1 cellular context compared by ENCODE assay signal in the genomic region with DNA sequence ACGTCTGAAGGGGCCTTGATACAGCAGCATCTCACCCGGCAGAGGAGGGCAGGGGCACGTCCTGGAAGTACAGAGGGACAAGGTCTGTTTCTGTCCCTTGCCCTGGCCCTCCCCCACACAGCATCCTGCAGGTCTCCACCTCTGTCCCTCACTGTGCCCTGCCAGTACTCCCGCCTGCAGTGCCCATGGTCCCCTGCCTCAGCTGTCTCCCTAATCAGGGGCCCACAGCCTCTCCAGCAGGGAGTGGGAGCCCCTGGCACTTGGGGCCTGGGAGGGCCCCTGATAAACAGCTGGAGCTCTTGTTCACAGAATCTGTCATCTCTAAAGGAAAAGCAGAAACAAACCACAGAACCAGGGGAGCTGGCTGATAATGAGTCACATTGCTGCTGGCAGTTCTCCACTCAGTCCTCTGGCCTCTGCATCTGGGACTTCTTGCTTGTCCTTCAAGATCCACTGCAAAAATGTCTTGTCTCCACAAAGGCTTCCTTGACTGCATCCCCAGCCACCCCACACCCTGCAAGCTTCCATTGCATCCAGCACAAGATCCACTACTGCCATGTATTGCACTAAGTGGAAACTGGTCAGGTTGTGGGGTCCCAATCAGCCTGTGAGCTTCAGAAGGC.
TF ChIP-seq lines count a peak whose summit lies in the region.

No MANE protein-coding gene starts in this region.

TF ChIP-seq in K562, 482 proteins besides CTCF, POLR2A, EP300 and RAD21 (continued from another document and continues in another):
- TF ChIP-seq, protein P1, sequence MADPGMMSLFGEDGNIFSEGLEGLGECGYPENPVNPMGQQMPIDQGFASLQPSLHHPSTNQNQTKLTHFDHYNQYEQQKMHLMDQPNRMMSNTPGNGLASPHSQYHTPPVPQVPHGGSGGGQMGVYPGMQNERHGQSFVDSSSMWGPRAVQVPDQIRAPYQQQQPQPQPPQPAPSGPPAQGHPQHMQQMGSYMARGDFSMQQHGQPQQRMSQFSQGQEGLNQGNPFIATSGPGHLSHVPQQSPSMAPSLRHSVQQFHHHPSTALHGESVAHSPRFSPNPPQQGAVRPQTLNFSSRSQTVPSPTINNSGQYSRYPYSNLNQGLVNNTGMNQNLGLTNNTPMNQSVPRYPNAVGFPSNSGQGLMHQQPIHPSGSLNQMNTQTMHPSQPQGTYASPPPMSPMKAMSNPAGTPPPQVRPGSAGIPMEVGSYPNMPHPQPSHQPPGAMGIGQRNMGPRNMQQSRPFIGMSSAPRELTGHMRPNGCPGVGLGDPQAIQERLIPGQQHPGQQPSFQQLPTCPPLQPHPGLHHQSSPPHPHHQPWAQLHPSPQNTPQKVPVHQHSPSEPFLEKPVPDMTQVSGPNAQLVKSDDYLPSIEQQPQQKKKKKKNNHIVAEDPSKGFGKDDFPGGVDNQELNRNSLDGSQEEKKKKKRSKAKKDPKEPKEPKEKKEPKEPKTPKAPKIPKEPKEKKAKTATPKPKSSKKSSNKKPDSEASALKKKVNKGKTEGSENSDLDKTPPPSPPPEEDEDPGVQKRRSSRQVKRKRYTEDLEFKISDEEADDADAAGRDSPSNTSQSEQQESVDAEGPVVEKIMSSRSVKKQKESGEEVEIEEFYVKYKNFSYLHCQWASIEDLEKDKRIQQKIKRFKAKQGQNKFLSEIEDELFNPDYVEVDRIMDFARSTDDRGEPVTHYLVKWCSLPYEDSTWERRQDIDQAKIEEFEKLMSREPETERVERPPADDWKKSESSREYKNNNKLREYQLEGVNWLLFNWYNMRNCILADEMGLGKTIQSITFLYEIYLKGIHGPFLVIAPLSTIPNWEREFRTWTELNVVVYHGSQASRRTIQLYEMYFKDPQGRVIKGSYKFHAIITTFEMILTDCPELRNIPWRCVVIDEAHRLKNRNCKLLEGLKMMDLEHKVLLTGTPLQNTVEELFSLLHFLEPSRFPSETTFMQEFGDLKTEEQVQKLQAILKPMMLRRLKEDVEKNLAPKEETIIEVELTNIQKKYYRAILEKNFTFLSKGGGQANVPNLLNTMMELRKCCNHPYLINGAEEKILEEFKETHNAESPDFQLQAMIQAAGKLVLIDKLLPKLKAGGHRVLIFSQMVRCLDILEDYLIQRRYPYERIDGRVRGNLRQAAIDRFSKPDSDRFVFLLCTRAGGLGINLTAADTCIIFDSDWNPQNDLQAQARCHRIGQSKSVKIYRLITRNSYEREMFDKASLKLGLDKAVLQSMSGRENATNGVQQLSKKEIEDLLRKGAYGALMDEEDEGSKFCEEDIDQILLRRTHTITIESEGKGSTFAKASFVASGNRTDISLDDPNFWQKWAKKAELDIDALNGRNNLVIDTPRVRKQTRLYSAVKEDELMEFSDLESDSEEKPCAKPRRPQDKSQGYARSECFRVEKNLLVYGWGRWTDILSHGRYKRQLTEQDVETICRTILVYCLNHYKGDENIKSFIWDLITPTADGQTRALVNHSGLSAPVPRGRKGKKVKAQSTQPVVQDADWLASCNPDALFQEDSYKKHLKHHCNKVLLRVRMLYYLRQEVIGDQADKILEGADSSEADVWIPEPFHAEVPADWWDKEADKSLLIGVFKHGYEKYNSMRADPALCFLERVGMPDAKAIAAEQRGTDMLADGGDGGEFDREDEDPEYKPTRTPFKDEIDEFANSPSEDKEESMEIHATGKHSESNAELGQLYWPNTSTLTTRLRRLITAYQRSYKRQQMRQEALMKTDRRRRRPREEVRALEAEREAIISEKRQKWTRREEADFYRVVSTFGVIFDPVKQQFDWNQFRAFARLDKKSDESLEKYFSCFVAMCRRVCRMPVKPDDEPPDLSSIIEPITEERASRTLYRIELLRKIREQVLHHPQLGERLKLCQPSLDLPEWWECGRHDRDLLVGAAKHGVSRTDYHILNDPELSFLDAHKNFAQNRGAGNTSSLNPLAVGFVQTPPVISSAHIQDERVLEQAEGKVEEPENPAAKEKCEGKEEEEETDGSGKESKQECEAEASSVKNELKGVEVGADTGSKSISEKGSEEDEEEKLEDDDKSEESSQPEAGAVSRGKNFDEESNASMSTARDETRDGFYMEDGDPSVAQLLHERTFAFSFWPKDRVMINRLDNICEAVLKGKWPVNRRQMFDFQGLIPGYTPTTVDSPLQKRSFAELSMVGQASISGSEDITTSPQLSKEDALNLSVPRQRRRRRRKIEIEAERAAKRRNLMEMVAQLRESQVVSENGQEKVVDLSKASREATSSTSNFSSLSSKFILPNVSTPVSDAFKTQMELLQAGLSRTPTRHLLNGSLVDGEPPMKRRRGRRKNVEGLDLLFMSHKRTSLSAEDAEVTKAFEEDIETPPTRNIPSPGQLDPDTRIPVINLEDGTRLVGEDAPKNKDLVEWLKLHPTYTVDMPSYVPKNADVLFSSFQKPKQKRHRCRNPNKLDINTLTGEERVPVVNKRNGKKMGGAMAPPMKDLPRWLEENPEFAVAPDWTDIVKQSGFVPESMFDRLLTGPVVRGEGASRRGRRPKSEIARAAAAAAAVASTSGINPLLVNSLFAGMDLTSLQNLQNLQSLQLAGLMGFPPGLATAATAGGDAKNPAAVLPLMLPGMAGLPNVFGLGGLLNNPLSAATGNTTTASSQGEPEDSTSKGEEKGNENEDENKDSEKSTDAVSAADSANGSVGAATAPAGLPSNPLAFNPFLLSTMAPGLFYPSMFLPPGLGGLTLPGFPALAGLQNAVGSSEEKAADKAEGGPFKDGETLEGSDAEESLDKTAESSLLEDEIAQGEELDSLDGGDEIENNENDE (IDR thresholded peaks at IDR 0.05; ENCODE audit: low read depth, low read length), result no peak
- TF ChIP-seq SRF (CRISPR knock-in tag; IDR thresholded peaks at IDR 0.05) (no peak), MTA2 (IDR thresholded peaks at IDR 0.05; ENCODE audit: low read depth) (peak; percentile 98), SIN3B (IDR thresholded peaks at IDR 0.05; ENCODE audit: low read depth) (peak; percentile 42; the same call in 1 of the 2 replicates), SREBF2 (CRISPR knock-in tag; IDR thresholded peaks at IDR 0.05) (no peak), SUPT5H (IDR thresholded peaks at IDR 0.05) (no peak), POLR2AphosphoS2 (IDR thresholded peaks at IDR 0.05; ENCODE audit: low read length) (no peak), ZNF436 (CRISPR knock-in tag; IDR thresholded peaks at IDR 0.05) (no peak), TAF1 (IDR thresholded peaks at IDR 0.05; ENCODE audit: control insufficient read depth, extremely low read depth, insufficient read depth, low read length, severe bottlenecking) (peak; percentile 81), SMAD2 (IDR thresholded peaks at IDR 0.05; ENCODE audit: low read depth, low read length) (no peak), ARNT (IDR thresholded peaks at IDR 0.05) (peak; percentile 95 to 97; a peak in 3 of 4 replicates), ZSCAN32 (CRISPR knock-in tag; IDR thresholded peaks at IDR 0.05) (no peak), HMGN3 (IDR thresholded peaks at IDR 0.05; ENCODE audit: borderline replicate concordance, extremely low read depth, insufficient read length, low read depth, low read length) (peak; percentile 99)
- TF ChIP-seq, protein P2, sequence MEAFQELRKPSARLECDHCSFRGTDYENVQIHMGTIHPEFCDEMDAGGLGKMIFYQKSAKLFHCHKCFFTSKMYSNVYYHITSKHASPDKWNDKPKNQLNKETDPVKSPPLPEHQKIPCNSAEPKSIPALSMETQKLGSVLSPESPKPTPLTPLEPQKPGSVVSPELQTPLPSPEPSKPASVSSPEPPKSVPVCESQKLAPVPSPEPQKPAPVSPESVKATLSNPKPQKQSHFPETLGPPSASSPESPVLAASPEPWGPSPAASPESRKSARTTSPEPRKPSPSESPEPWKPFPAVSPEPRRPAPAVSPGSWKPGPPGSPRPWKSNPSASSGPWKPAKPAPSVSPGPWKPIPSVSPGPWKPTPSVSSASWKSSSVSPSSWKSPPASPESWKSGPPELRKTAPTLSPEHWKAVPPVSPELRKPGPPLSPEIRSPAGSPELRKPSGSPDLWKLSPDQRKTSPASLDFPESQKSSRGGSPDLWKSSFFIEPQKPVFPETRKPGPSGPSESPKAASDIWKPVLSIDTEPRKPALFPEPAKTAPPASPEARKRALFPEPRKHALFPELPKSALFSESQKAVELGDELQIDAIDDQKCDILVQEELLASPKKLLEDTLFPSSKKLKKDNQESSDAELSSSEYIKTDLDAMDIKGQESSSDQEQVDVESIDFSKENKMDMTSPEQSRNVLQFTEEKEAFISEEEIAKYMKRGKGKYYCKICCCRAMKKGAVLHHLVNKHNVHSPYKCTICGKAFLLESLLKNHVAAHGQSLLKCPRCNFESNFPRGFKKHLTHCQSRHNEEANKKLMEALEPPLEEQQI (IDR thresholded peaks at IDR 0.05), result peak; percentile 94
- TF ChIP-seq, protein P3, sequence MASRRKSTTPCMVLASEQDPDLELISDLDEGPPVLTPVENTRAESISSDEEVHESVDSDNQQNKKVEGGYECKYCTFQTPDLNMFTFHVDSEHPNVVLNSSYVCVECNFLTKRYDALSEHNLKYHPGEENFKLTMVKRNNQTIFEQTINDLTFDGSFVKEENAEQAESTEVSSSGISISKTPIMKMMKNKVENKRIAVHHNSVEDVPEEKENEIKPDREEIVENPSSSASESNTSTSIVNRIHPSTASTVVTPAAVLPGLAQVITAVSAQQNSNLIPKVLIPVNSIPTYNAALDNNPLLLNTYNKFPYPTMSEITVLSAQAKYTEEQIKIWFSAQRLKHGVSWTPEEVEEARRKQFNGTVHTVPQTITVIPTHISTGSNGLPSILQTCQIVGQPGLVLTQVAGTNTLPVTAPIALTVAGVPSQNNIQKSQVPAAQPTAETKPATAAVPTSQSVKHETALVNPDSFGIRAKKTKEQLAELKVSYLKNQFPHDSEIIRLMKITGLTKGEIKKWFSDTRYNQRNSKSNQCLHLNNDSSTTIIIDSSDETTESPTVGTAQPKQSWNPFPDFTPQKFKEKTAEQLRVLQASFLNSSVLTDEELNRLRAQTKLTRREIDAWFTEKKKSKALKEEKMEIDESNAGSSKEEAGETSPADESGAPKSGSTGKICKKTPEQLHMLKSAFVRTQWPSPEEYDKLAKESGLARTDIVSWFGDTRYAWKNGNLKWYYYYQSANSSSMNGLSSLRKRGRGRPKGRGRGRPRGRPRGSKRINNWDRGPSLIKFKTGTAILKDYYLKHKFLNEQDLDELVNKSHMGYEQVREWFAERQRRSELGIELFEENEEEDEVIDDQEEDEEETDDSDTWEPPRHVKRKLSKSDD (conservative IDR thresholded peaks at IDR 0.05; ENCODE audit: low read length), result no peak
- TF ChIP-seq, protein P4, sequence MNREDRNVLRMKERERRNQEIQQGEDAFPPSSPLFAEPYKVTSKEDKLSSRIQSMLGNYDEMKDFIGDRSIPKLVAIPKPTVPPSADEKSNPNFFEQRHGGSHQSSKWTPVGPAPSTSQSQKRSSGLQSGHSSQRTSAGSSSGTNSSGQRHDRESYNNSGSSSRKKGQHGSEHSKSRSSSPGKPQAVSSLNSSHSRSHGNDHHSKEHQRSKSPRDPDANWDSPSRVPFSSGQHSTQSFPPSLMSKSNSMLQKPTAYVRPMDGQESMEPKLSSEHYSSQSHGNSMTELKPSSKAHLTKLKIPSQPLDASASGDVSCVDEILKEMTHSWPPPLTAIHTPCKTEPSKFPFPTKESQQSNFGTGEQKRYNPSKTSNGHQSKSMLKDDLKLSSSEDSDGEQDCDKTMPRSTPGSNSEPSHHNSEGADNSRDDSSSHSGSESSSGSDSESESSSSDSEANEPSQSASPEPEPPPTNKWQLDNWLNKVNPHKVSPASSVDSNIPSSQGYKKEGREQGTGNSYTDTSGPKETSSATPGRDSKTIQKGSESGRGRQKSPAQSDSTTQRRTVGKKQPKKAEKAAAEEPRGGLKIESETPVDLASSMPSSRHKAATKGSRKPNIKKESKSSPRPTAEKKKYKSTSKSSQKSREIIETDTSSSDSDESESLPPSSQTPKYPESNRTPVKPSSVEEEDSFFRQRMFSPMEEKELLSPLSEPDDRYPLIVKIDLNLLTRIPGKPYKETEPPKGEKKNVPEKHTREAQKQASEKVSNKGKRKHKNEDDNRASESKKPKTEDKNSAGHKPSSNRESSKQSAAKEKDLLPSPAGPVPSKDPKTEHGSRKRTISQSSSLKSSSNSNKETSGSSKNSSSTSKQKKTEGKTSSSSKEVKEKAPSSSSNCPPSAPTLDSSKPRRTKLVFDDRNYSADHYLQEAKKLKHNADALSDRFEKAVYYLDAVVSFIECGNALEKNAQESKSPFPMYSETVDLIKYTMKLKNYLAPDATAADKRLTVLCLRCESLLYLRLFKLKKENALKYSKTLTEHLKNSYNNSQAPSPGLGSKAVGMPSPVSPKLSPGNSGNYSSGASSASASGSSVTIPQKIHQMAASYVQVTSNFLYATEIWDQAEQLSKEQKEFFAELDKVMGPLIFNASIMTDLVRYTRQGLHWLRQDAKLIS (CRISPR knock-in tag; IDR thresholded peaks at IDR 0.05), result peak; percentile 69; the same call in 1 of the 2 replicates
- TF ChIP-seq, protein P5, sequence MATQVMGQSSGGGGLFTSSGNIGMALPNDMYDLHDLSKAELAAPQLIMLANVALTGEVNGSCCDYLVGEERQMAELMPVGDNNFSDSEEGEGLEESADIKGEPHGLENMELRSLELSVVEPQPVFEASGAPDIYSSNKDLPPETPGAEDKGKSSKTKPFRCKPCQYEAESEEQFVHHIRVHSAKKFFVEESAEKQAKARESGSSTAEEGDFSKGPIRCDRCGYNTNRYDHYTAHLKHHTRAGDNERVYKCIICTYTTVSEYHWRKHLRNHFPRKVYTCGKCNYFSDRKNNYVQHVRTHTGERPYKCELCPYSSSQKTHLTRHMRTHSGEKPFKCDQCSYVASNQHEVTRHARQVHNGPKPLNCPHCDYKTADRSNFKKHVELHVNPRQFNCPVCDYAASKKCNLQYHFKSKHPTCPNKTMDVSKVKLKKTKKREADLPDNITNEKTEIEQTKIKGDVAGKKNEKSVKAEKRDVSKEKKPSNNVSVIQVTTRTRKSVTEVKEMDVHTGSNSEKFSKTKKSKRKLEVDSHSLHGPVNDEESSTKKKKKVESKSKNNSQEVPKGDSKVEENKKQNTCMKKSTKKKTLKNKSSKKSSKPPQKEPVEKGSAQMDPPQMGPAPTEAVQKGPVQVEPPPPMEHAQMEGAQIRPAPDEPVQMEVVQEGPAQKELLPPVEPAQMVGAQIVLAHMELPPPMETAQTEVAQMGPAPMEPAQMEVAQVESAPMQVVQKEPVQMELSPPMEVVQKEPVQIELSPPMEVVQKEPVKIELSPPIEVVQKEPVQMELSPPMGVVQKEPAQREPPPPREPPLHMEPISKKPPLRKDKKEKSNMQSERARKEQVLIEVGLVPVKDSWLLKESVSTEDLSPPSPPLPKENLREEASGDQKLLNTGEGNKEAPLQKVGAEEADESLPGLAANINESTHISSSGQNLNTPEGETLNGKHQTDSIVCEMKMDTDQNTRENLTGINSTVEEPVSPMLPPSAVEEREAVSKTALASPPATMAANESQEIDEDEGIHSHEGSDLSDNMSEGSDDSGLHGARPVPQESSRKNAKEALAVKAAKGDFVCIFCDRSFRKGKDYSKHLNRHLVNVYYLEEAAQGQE (CRISPR knock-in tag; IDR thresholded peaks at IDR 0.05; ENCODE audit: low read depth), result peak; percentile 57; the same call in 1 of the 2 replicates
- TF ChIP-seq, protein P6, sequence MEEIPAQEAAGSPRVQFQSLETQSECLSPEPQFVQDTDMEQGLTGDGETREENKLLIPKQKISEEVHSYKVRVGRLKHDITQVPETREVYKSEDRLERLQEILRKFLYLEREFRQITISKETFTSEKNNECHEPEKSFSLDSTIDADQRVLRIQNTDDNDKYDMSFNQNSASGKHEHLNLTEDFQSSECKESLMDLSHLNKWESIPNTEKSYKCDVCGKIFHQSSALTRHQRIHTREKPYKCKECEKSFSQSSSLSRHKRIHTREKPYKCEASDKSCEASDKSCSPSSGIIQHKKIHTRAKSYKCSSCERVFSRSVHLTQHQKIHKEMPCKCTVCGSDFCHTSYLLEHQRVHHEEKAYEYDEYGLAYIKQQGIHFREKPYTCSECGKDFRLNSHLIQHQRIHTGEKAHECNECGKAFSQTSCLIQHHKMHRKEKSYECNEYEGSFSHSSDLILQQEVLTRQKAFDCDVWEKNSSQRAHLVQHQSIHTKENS (CRISPR knock-in tag; IDR thresholded peaks at IDR 0.05), result no peak
